ENCODE assay signal across 1 cellular context in genomic region chr18:40855661-40856060, GRCh38.
TF ChIP-seq lines count a peak whose summit lies in the region.

No MANE protein-coding gene starts in this region.

TF ChIP-seq in GM23338, 12 proteins besides CTCF, POLR2A, EP300 and RAD21 (continued from another document):
- TF ChIP-seq ZNF462 (CRISPR knock-in tag; IDR thresholded peaks at IDR 0.05) (no peak), CREB1 (CRISPR knock-in tag; IDR thresholded peaks at IDR 0.05; ENCODE audit: low read depth) (no peak), EZH2phosphoT487 (IDR thresholded peaks at IDR 0.05; ENCODE audit: unreplicated experiment) (no peak), ZNF114 (CRISPR knock-in tag; IDR thresholded peaks at IDR 0.05) (no peak), REST (IDR thresholded peaks at IDR 0.05; ENCODE audit: unreplicated experiment) (no peak), NANOG (IDR thresholded peaks at IDR 0.05; ENCODE audit: borderline replicate concordance) (no peak), EZH2 (IDR thresholded peaks at IDR 0.05; ENCODE audit: low read depth, unreplicated experiment) (no peak)
